In the genomic region with DNA sequence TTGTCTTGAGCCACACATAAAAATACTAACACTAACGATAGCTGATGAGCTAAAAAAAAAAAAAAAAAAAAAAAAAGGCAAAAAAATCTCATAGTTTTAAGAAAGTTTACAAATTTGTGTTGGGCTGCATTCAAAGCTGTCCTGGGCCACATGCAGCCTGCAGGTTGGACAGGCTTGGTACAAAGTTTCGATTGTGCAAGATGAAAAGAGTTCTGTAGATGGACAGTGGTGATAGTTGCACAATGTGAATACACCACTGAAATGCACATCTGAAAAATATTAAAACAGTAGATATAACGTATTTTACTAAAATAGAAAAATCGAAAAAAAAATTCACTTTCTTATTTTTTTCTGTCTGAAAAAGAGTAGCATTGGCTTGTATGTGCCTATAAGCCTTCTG, we compare ENCODE assay signal across 23 cellular contexts.
"Had no signal": no experiment of that assay in that cellular context is flagged by ENCODE, and none has a peak within 500 bp of the region (broad histone marks: within the 10 kb centered on the region; RNA-seq: fewer than 3 reads in every experiment).

No MANE protein-coding gene starts in this region.

- H3K27ac ChIP-seq: gastroesophageal sphincter, sigmoid colon, vagina, VCaP had no signal

- H3K4me1 ChIP-seq: gastroesophageal sphincter, vagina had no signal

- H3K4me2 ChIP-seq: smooth muscle cell had no signal

- DNase-seq: activated CD4-positive, alpha-beta memory T cell treated with anti-CD3 and anti-CD28 coated beads, Interleukin-2, amount 10 ng/mL, durations not matched to agents 7 days and 5 days; activated CD4-positive, alpha-beta T cell treated with anti-CD3 and anti-CD28 coated beads, Interleukin-2, amount 10 ng/mL, durations not matched to agents 24 days and 14 days; activated effector memory CD4-positive, alpha-beta T cell treated with Interleukin-2 at 50 U/mL for 16 hours; activated naive CD4-positive, alpha-beta T cell treated with anti-CD3 and anti-CD28 coated beads for 36 hours; activated naive CD8-positive, alpha-beta T cell treated with anti-CD3 and anti-CD28 coated beads, Interleukin-2, amount 10 ng/mL, durations not matched to agents 7 days and 5 days; activated T-cell treated with anti-CD3 and anti-CD28 coated beads, Interleukin-2, amount 50 U/mL, for 72 hours; amygdala; cortex of kidney; erythroblast; head of caudate nucleus; hypothalamus; left ventricle myocardium superior; naive thymus-derived CD4-positive, alpha-beta T cell; occipital lobe; posterior cingulate gyrus; sigmoid colon; stimulated activated CD4-positive, alpha-beta T cell treated with anti-CD3 and anti-CD28 coated beads, Interleukin-15, amount 100 ng/mL, for 24 hours had no signal

- ATAC-seq: activated CD4-positive, CD25-positive, alpha-beta regulatory T cell treated with anti-CD3 and anti-CD28 coated beads, Interleukin-2, amount 50 U/mL, for 24 hours; activated T-cell treated with anti-CD3 and anti-CD28 coated beads, Interleukin-2, amount 50 U/mL, for 72 hours; gastroesophageal sphincter; naive thymus-derived CD4-positive, alpha-beta T cell; stimulated activated memory B cell treated with anti-CD40 and anti-IgM and Interleukin-4, amounts not matched to agents 10 μg/mL and 1 μg/mL and 100 μg/mL, for 72 hours had no signal

- H3K4me3 ChIP-seq: gastroesophageal sphincter, sigmoid colon, smooth muscle cell, vagina had no signal

- H3K27me3 ChIP-seq: gastroesophageal sphincter, sigmoid colon, vagina had no signal
